ENCODE assay signal across 9 cellular contexts in genomic region chr4:2393353-2394270, GRCh38. TPM values are rescaled to one million over a fixed set of nuclear protein-coding genes. Genes with fewer than 3 reads are reported as not detected.
DNase-seq lines count a peak whose midpoint lies in the region; ATAC-seq, FAIRE-seq and TF ChIP-seq lines count a peak whose summit lies in the region.
"Had no signal": no experiment of that assay in that cellular context is flagged by ENCODE, and none has a peak within 500 bp of the region (broad histone marks: within the 10 kb centered on the region; RNA-seq: fewer than 3 reads in every experiment).

No MANE protein-coding gene starts in this region.

- H3K9ac ChIP-seq in IMR-90 (ENCODE audit: low read depth, low read length): no peak overlapping the region

- peaks cover 62% of the 10 kb centered on the region for H3K4me1 Mint-ChIP-seq in nephron progenitor cell

- H3K9me3 Mint-ChIP-seq in nephron progenitor cell: no peaks in the 10 kb centered on the region

- no peaks in the 10 kb centered on the region; the same call in 1 of the 2 replicates for H4K20me1 ChIP-seq in IMR-90 (ENCODE audit: insufficient read depth, low read length)

- H2BK120ac ChIP-seq in IMR-90 (ENCODE audit: low read depth, low read length): no peak overlapping the region

- H3K4me2 ChIP-seq in IMR-90 (ENCODE audit: low read depth, low read length): peak overlapping the region; percentile 4; the same call in 1 of the 2 replicates

- peaks cover 4% of the 10 kb centered on the region; the same call in 1 of the 2 replicates for H3K4me1 ChIP-seq in IMR-90 (ENCODE audit: control insufficient read depth, insufficient read depth, low read length)

- FAIRE-seq in D721Med (lab: Jason Lieb, UNC): no peak

- CTCF ChIA-PET in IMR-90 (lab: Yijun Ruan, JAX): interaction anchor here (0.8 to 1.0 kb wide), 2 partner anchors 20 to 22 kb away, joined by 3 read pairs; no protein-coding TSS in a partner anchor

- H3K27ac ChIP-seq in IMR-90 (ENCODE audit: insufficient read depth, low read length) (no peak overlapping the region), coronary artery (no peak overlapping the region)

- H3K4me3 ChIP-seq in IMR-90 (ENCODE audit: insufficient read depth, low read depth, low read length) (no peak overlapping the region), coronary artery (peak overlapping the region; percentile 38)

- ATAC-seq in IMR-90 (ENCODE audit: low read depth): peak; percentile 36; the same call in 1 of the 2 replicates

- WGBS in IMR-90 (ENCODE audit: extremely low coverage in 2 of 2, insufficient read length in 1 of 2), 2 experiments: 30% methylated on average over 12 of the region's 28 CpGs; no CpG with 5 or more reads in 1 of the 2 experiments

- H2BK20ac ChIP-seq in IMR-90 (ENCODE audit: low read depth, low read length): no peak overlapping the region

- BruUV-seq in IMR-90 (replicated peaks; lab: Mats Ljungman, UMichigan): no TSS peak

- H2BK5ac ChIP-seq in IMR-90 (ENCODE audit: low read depth, low read length, poor library complexity, severe bottlenecking): no peak overlapping the region

- H3K27me3 Mint-ChIP-seq in nephron progenitor cell (ENCODE audit: low read depth, poor library complexity): peaks cover 60% of the 10 kb centered on the region

- peaks cover 46% of the 10 kb centered on the region for H3K27me3 ChIP-seq in IMR-90 (ENCODE audit: control insufficient read depth, insufficient read depth, low read length)

- no peak overlapping the region for H4K91ac ChIP-seq in IMR-90 (ENCODE audit: insufficient read depth, low read depth, low read length)

- H3K4me3 Mint-ChIP-seq in nephron progenitor cell: peak overlapping the region; percentile 65

- H3K27ac Mint-ChIP-seq in nephron progenitor cell: peak overlapping the region; percentile 30

- no peak overlapping the region for H3K23ac ChIP-seq in IMR-90 (ENCODE audit: low read depth, low read length)

- H3K9me1 ChIP-seq in IMR-90 (ENCODE audit: insufficient read depth, low read length): no peaks in the 10 kb centered on the region

- no peak overlapping the region for H3K4ac ChIP-seq in IMR-90 (ENCODE audit: low read depth, low read length)

- no peak overlapping the region for H3K14ac ChIP-seq in IMR-90 (replicated peaks; ENCODE audit: low read depth, low read length)

- dilution Hi-C loops in IMR-90 (cut with HindIII; ENCODE audit: low sequenced_read_pairs, unreplicated experiment): no loop called here

- no peak overlapping the region for H2AK5ac ChIP-seq in IMR-90 (ENCODE audit: low read depth, low read length)

- in situ Hi-C loops in G401 (cut with HindIII; ENCODE audit: low sequenced_read_pairs): loop anchor here (10.0 kb wide), 1 partner anchor 149 kb away; the partner anchor contains the start of genes HAUS3 and POLN
- in situ Hi-C loops in IMR-90 (cut with MboI; ENCODE audit: low sequenced_read_pairs): no loop called here

- TF ChIP-seq CTCF in IMR-90 (conservative IDR thresholded peaks at IDR 0.05; ENCODE audit: low read depth, low read length) (no peak), coronary artery (IDR thresholded peaks at IDR 0.05) (no peak), nephron progenitor cell (IDR thresholded peaks at IDR 0.05) (no peak), D721Med (IDR thresholded peaks at IDR 0.05; ENCODE audit: insufficient read depth, missing control alignments) (no peak)

- POLR2A ChIA-PET in IMR-90 (lab: Charles Lee; ENCODE audit: unreplicated experiment): no interaction called here

- H3K36me3 Mint-ChIP-seq in nephron progenitor cell (ENCODE audit: low read depth): no peaks in the 10 kb centered on the region

- no peak overlapping the region for H3K56ac ChIP-seq in IMR-90 (ENCODE audit: extremely low read depth, insufficient read depth, low read length)

- DNase-seq in G401 (ENCODE audit: low spot score): peak; percentile 52
- no peak for DNase-seq in IMR-90
- no peak for DNase-seq in coronary artery (ENCODE audit: low spot score)
- peak; percentile 74 for DNase-seq in nephron progenitor cell
- DNase-seq in GM19238 (ENCODE audit: insufficient read length, low spot score): no peak
- no peak for DNase-seq in pons (ENCODE audit: low spot score)
- no peak for DNase-seq in D721Med (ENCODE audit: insufficient read length, low spot score)
- no peak for DNase-seq in activated CD4-positive, CD25-positive, alpha-beta regulatory T cell (lab: John Stamatoyannopoulos, UW)
- DNase-seq: NCI-H1436 had no signal

- TF ChIP-seq RAD21 in IMR-90 (IDR thresholded peaks at IDR 0.05; ENCODE audit: low read length): no peak

- H2BK15ac ChIP-seq in IMR-90 (ENCODE audit: low read depth, low read length): no peak overlapping the region; the same call in 2 of the 3 replicates

- H3K9me3 ChIP-seq in IMR-90 (ENCODE audit: control insufficient read depth, insufficient read depth, low read length): no peaks in the 10 kb centered on the region

- H3K18ac ChIP-seq in IMR-90 (ENCODE audit: low read depth, low read length): no peak overlapping the region

- no peak overlapping the region for H4K8ac ChIP-seq in IMR-90 (ENCODE audit: low read depth in 2 of 2, low read length in 2 of 2)

- intact Hi-C loops in IMR-90 (cut with micrococcal nuclease): no loop called here

- no peak overlapping the region for H4K5ac ChIP-seq in IMR-90 (ENCODE audit: low read depth, low read length)

- H2AFZ ChIP-seq in IMR-90 (replicated peaks; ENCODE audit: low read length, poor library complexity): peak overlapping the region; percentile 78

- no peak for TF ChIP-seq POLR2A in IMR-90 (IDR thresholded peaks at IDR 0.05; ENCODE audit: low read depth, low read length)

- no peaks in the 10 kb centered on the region for H3K36me3 ChIP-seq in IMR-90 (ENCODE audit: control insufficient read depth, insufficient read depth, low read length)

- H3K79me1 ChIP-seq in IMR-90 (ENCODE audit: low read depth in 1 of 2, low read length in 2 of 2): no peaks in the 10 kb centered on the region

- no peak overlapping the region for H2AK9ac ChIP-seq in IMR-90 (replicated peaks; ENCODE audit: low read depth, low read length, poor library complexity)

TF ChIP-seq in IMR-90, 13 proteins besides CTCF, POLR2A, EP300 and RAD21:
- no peak for TF ChIP-seq RFX5 (IDR thresholded peaks at IDR 0.05; ENCODE audit: low read depth, low read length)
- no peak for TF ChIP-seq SMC3 (IDR thresholded peaks at IDR 0.05; ENCODE audit: low read depth, low read length)
- no peak for TF ChIP-seq ELK1 (IDR thresholded peaks at IDR 0.05; ENCODE audit: borderline replicate concordance, low read depth, low read length)
- TF ChIP-seq USF2 (IDR thresholded peaks at IDR 0.05; ENCODE audit: low read depth, low read length): no peak
- TF ChIP-seq CEBPB (IDR thresholded peaks at IDR 0.05; ENCODE audit: low read depth, low read length): no peak
- no peak for TF ChIP-seq NFE2L2 (IDR thresholded peaks at IDR 0.05; ENCODE audit: low read depth, low read length)
- TF ChIP-seq MAZ (IDR thresholded peaks at IDR 0.05; ENCODE audit: borderline replicate concordance, low read depth, low read length): no peak
- TF ChIP-seq RCOR1 (IDR thresholded peaks at IDR 0.05; ENCODE audit: insufficient replicate concordance, low read length): no peak
- TF ChIP-seq CHD1 (IDR thresholded peaks at IDR 0.05; ENCODE audit: low read depth, low read length): no peak
- TF ChIP-seq MAFK (IDR thresholded peaks at IDR 0.05; ENCODE audit: low read depth, low read length): no peak
- TF ChIP-seq MXI1 (IDR thresholded peaks at IDR 0.05; ENCODE audit: borderline replicate concordance, low read depth, low read length): no peak

RNA-seq across cellular contexts. Expression of gene ZFYVE28, which starts 24.8 kb away (rescaled TPM):
- 9.4 and 11.4 TPM in 2 replicates for total RNA-seq in G401 (2014; rRNA removed; shearing (Covaris generic))
- total RNA-seq in IMR-90 (2012; rRNA removed): 0.36 and 0.56 TPM in 2 replicates
- polyA plus RNA-seq in IMR-90 (2012; rRNA removed): 1.2 and 1.4 TPM in 2 replicates
- polyA plus RNA-seq in IMR-90 (2012; cell fraction: cytosol; rRNA removed): 0.14 and 0.92 TPM in 2 replicates
- 2.8 and 3.8 TPM in 2 replicates for polyA plus RNA-seq in IMR-90 (2012; cell fraction: nucleus; rRNA removed; ENCODE audit: low replicate concordance)

RNA-seq across cellular contexts. Expression of gene CFAP99, which starts 25.1 kb away (rescaled TPM):
- 1.5 TPM in 1 of 2 replicates, not detected in the other for total RNA-seq in G401 (2014; rRNA removed; shearing (Covaris generic))
- total RNA-seq in IMR-90 (2012; rRNA removed): not detected in 2 replicates
- polyA plus RNA-seq in IMR-90 (2012; rRNA removed): not detected in 2 replicates
- not detected in 2 replicates for polyA plus RNA-seq in IMR-90 (2012; cell fraction: cytosol; rRNA removed)
- polyA plus RNA-seq in IMR-90 (2012; cell fraction: nucleus; rRNA removed; ENCODE audit: low replicate concordance): not detected in 2 replicates

Comparison
In these comparisons a context has a peak if more than half of its experiments do, and no peak if none do; other contexts are left out.
1. DNase-seq: peak in G401 (single experiment) and nephron progenitor cell (single experiment); none in IMR-90 (single experiment), coronary artery (single experiment), GM19238 (single experiment), pons (single experiment), D721Med (single experiment) and activated CD4-positive, CD25-positive, alpha-beta regulatory T cell (0 of 4).